In the genomic region with DNA sequence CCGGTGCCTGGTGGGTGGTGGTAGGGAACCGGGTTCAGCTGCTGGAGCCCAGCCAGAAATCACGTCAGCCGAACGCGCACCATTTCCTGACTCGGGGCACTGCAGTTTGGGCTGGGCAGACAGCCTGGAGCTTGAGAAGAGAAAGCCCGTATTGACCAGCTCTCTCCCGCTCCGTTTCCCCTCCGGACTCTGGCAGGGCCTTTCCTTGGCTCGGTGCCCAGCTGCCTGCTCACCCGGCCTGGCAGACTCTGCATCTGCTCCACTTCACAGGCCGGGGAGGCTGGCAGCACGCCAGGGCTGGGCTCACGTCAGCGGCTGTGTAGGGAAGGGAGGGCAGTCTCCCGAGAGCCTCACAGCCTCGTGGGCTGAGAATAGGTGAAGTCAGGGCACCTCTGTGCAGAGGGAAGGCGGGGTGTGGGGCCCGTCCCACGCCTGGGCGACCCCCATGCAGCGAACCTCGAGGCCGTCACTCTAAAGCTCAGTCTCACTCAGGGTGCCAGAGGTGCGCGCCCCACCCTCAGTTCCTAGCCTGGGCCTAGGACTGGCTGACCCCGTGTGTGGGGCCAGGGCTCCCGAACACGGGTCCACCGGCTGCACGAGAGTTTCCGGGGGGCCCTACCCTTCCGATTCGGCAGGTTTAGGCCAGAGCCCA, we compare ENCODE assay signal across 8 cellular contexts. TPM values are rescaled to one million over a fixed set of nuclear protein-coding genes. Genes with fewer than 3 reads are reported as not detected.
DNase-seq lines count a peak whose midpoint lies in the region; ATAC-seq and TF ChIP-seq lines count a peak whose summit lies in the region.

No MANE protein-coding gene starts in this region.

- no peaks in the 10 kb centered on the region for H3K9me2 ChIP-seq in GM23338 (ENCODE audit: insufficient read depth)

- H3K9me3 Mint-ChIP-seq in GM23338 = no peaks in the 10 kb centered on the region
- H3K9me3 Mint-ChIP-seq in activated CD8-positive, alpha-beta T cell treated with anti-CD3 and anti-CD28 coated beads, Interleukin-2, amount 10 ng/mL, durations not matched to agents 7 days and 5 days (ENCODE audit: insufficient read depth) = no peaks in the 10 kb centered on the region
- H3K9me3 Mint-ChIP-seq in effector memory CD8-positive, alpha-beta T cell = no peaks in the 10 kb centered on the region

- H3F3A ChIP-seq in GM23338 (replicated peaks; ENCODE audit: low read depth) = no peaks in the 10 kb centered on the region

- no peak overlapping the region for H3K27ac ChIP-seq in GM23338 (ENCODE audit: low read depth)

- no peaks in the 10 kb centered on the region for H3K79me2 ChIP-seq in GM23338 (replicated peaks; ENCODE audit: insufficient read depth)

- no peaks in the 10 kb centered on the region for H4K20me1 ChIP-seq in GM23338 (replicated peaks; ENCODE audit: insufficient read depth)

- no peak overlapping the region for H3K4me2 ChIP-seq in GM23338

- H2AFZ ChIP-seq in GM23338 = no peak overlapping the region

- no peaks in the 10 kb centered on the region for H3K27me3 ChIP-seq in GM23338 (ENCODE audit: insufficient read depth)

- ATAC-seq in GM23338 (no peak), HG03139 (IDR thresholded peaks at IDR 0.05; ENCODE audit: unreplicated experiment) (no peak)
- ATAC-seq in activated CD8-positive, alpha-beta T cell treated with anti-CD3 and anti-CD28 coated beads, Interleukin-2, amount 10 ng/mL, durations not matched to agents 7 days and 5 days = peak; percentile 23
- peak; percentile 57 for ATAC-seq in effector memory CD8-positive, alpha-beta T cell (replicated peaks)

- no peak overlapping the region for H3K4me3 Mint-ChIP-seq in GM23338
- no peak overlapping the region for H3K4me3 Mint-ChIP-seq in activated CD8-positive, alpha-beta T cell treated with anti-CD3 and anti-CD28 coated beads, Interleukin-2, amount 10 ng/mL, durations not matched to agents 7 days and 5 days
- H3K4me3 Mint-ChIP-seq in effector memory CD8-positive, alpha-beta T cell = peak overlapping the region; percentile 4 to 6

- CTCF ChIA-PET in activated CD8-positive, alpha-beta T cell treated with anti-CD3 and anti-CD28 coated beads, Interleukin-2, amount 10 ng/mL, durations not matched to agents 7 days and 5 days (lab: Charles Lee) = interaction anchor here (0.8 kb wide), 1 partner anchor 156 kb away, joined by 3 read pairs; no protein-coding TSS in a partner anchor

- H3K27ac Mint-ChIP-seq in GM23338 = 0 out of 2 replicates have a peak overlapping the region, but pooled peaks have one; percentile 27
- no peak overlapping the region for H3K27ac Mint-ChIP-seq in activated CD8-positive, alpha-beta T cell treated with anti-CD3 and anti-CD28 coated beads, Interleukin-2, amount 10 ng/mL, durations not matched to agents 7 days and 5 days
- H3K27ac Mint-ChIP-seq in effector memory CD8-positive, alpha-beta T cell = peak overlapping the region; percentile 13 to 73

- no peak for TF ChIP-seq CTCF in GM23338 (conservative IDR thresholded peaks at IDR 0.05; ENCODE audit: low read depth in 2 of 2)

- peaks cover 38% of the 10 kb centered on the region for H3K36me3 Mint-ChIP-seq in GM23338 (ENCODE audit: low read depth)
- no peaks in the 10 kb centered on the region for H3K36me3 Mint-ChIP-seq in activated CD8-positive, alpha-beta T cell treated with anti-CD3 and anti-CD28 coated beads, Interleukin-2, amount 10 ng/mL, durations not matched to agents 7 days and 5 days (ENCODE audit: low read depth)
- peaks cover 60% of the 10 kb centered on the region for H3K36me3 Mint-ChIP-seq in effector memory CD8-positive, alpha-beta T cell (ENCODE audit: insufficient read depth)

- no peaks in the 10 kb centered on the region for H3K4me1 ChIP-seq in GM23338 (ENCODE audit: insufficient read depth)

- H3K27me3 Mint-ChIP-seq in GM23338 (ENCODE audit: insufficient read depth, low read depth, poor library complexity) = peaks cover 5% of the 10 kb centered on the region
- H3K27me3 Mint-ChIP-seq in activated CD8-positive, alpha-beta T cell treated with anti-CD3 and anti-CD28 coated beads, Interleukin-2, amount 10 ng/mL, durations not matched to agents 7 days and 5 days (ENCODE audit: low read depth) = no peaks in the 10 kb centered on the region
- H3K27me3 Mint-ChIP-seq in effector memory CD8-positive, alpha-beta T cell = no peaks in the 10 kb centered on the region

- peaks cover 14% of the 10 kb centered on the region for H3K36me3 ChIP-seq in GM23338 (ENCODE audit: insufficient read depth)

- peak; percentile 96 for DNase-seq in AG08395 (ENCODE audit: low spot score)
- no peak for DNase-seq in GM23338 (ENCODE audit: low spot score)
- DNase-seq in NCI-H345 (lab: John Stamatoyannopoulos, UW) = peak; percentile 97
- DNase-seq in activated CD8-positive, alpha-beta T cell treated with anti-CD3 and anti-CD28 coated beads, Interleukin-2, amount 10 ng/mL, durations not matched to agents 7 days and 5 days = peak; percentile 23
- DNase-seq in effector memory CD8-positive, alpha-beta T cell = peak; percentile 17 to 29 (median 27)
- DNase-seq in middle frontal gyrus (ENCODE audit: extremely low spot score, low spot score) = peak; percentile 97
- DNase-seq in stimulated activated CD8-positive, alpha-beta memory T cell treated with anti-CD3 and anti-CD28 coated beads, Interleukin-4, amount 100 ng/mL, for 1 hour (ENCODE audit: low read depth in 2 of 2, low spot score in 1 of 2) = peak; percentile 7 to 10

- POLR2A ChIA-PET in activated CD8-positive, alpha-beta T cell treated with anti-CD3 and anti-CD28 coated beads, Interleukin-2, amount 10 ng/mL, durations not matched to agents 7 days and 5 days (lab: Charles Lee) = no interaction called here

- no peak overlapping the region for H3K4me3 ChIP-seq in GM23338

- H3K4me1 Mint-ChIP-seq in GM23338 = no peaks in the 10 kb centered on the region
- H3K4me1 Mint-ChIP-seq in activated CD8-positive, alpha-beta T cell treated with anti-CD3 and anti-CD28 coated beads, Interleukin-2, amount 10 ng/mL, durations not matched to agents 7 days and 5 days (ENCODE audit: low read depth) = peaks cover 6% of the 10 kb centered on the region
- peaks cover 3 to 13% of the 10 kb centered on the region in 2 donors for H3K4me1 Mint-ChIP-seq in effector memory CD8-positive, alpha-beta T cell (ENCODE audit: low read depth in 2 of 2)

TF ChIP-seq in GM23338, 12 proteins besides CTCF, POLR2A, EP300 and RAD21:
- TF ChIP-seq, protein P1, sequence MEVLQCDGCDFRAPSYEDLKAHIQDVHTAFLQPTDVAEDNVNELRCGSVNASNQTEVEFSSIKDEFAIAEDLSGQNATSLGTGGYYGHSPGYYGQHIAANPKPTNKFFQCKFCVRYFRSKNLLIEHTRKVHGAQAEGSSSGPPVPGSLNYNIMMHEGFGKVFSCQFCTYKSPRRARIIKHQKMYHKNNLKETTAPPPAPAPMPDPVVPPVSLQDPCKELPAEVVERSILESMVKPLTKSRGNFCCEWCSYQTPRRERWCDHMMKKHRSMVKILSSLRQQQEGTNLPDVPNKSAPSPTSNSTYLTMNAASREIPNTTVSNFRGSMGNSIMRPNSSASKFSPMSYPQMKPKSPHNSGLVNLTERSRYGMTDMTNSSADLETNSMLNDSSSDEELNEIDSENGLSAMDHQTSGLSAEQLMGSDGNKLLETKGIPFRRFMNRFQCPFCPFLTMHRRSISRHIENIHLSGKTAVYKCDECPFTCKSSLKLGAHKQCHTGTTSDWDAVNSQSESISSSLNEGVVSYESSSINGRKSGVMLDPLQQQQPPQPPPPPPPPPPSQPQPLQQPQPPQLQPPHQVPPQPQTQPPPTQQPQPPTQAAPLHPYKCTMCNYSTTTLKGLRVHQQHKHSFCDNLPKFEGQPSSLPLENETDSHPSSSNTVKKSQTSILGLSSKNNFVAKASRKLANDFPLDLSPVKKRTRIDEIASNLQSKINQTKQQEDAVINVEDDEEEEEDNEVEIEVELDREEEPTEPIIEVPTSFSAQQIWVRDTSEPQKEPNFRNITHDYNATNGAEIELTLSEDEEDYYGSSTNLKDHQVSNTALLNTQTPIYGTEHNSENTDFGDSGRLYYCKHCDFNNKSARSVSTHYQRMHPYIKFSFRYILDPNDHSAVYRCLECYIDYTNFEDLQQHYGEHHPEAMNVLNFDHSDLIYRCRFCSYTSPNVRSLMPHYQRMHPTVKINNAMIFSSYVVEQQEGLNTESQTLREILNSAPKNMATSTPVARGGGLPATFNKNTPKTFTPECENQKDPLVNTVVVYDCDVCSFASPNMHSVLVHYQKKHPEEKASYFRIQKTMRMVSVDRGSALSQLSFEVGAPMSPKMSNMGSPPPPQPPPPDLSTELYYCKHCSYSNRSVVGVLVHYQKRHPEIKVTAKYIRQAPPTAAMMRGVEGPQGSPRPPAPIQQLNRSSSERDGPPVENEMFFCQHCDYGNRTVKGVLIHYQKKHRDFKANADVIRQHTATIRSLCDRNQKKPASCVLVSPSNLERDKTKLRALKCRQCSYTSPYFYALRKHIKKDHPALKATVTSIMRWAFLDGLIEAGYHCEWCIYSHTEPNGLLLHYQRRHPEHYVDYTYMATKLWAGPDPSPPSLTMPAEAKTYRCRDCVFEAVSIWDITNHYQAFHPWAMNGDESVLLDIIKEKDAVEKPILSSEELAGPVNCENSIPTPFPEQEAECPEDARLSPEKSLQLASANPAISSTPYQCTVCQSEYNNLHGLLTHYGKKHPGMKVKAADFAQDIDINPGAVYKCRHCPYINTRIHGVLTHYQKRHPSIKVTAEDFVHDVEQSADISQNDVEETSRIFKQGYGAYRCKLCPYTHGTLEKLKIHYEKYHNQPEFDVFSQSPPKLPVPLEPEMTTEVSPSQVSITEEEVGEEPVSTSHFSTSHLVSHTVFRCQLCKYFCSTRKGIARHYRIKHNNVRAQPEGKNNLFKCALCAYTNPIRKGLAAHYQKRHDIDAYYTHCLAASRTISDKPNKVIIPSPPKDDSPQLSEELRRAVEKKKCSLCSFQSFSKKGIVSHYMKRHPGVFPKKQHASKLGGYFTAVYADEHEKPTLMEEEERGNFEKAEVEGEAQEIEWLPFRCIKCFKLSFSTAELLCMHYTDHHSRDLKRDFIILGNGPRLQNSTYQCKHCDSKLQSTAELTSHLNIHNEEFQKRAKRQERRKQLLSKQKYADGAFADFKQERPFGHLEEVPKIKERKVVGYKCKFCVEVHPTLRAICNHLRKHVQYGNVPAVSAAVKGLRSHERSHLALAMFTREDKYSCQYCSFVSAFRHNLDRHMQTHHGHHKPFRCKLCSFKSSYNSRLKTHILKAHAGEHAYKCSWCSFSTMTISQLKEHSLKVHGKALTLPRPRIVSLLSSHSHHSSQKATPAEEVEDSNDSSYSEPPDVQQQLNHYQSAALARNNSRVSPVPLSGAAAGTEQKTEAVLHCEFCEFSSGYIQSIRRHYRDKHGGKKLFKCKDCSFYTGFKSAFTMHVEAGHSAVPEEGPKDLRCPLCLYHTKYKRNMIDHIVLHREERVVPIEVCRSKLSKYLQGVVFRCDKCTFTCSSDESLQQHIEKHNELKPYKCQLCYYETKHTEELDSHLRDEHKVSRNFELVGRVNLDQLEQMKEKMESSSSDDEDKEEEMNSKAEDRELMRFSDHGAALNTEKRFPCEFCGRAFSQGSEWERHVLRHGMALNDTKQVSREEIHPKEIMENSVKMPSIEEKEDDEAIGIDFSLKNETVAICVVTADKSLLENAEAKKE (CRISPR knock-in tag; IDR thresholded peaks at IDR 0.05) = no peak
- TF ChIP-seq ZNF114 (CRISPR knock-in tag; IDR thresholded peaks at IDR 0.05) = no peak

RNA-seq across cellular contexts. Expression of a gene that starts 59.1 kb away (rescaled TPM):
- not detected in 2 replicates for total RNA-seq in GM23338 (2014; rRNA removed; shearing (Covaris generic))
- polyA plus RNA-seq in GM23338 (2016; fragmentation: Nextera tagmentation; extraction: Ambion mirVana) = not detected in 2 replicates
- total RNA-seq in activated CD8-positive, alpha-beta T cell treated with anti-CD3 and anti-CD28 coated beads, Interleukin-2, amount 10 ng/mL, durations not matched to agents 7 days and 5 days = not detected

Comparison
In these comparisons a context has a peak if more than half of its experiments do, and no peak if none do; other contexts are left out.
1. ATAC-seq: peak in activated CD8-positive, alpha-beta T cell treated with anti-CD3 and anti-CD28 coated beads, Interleukin-2, amount 10 ng/mL, durations not matched to agents 7 days and 5 days (single experiment) and effector memory CD8-positive, alpha-beta T cell (single experiment); none in GM23338 (single experiment) and HG03139 (single experiment).
2. H3K4me3 Mint-ChIP-seq: peak in effector memory CD8-positive, alpha-beta T cell (2 of 2); none in GM23338 (single experiment) and activated CD8-positive, alpha-beta T cell treated with anti-CD3 and anti-CD28 coated beads, Interleukin-2, amount 10 ng/mL, durations not matched to agents 7 days and 5 days (single experiment).